ENCODE assay signal across 1 cellular context in genomic region chr13:101474419-101474957, GRCh38.
TF ChIP-seq lines count a peak whose summit lies in the region.

No MANE protein-coding gene starts in this region.

TF ChIP-seq in WTC11, 78 proteins besides CTCF, POLR2A, EP300 and RAD21 (continued from another document):
- TF ChIP-seq ZSCAN18 (CRISPR knock-in tag; IDR thresholded peaks at IDR 0.05) (no peak), RORB (CRISPR knock-in tag; IDR thresholded peaks at IDR 0.05) (no peak), ATF2 (CRISPR knock-in tag; IDR thresholded peaks at IDR 0.05; ENCODE audit: borderline replicate concordance, low read depth) (no peak), NR3C1 (CRISPR knock-in tag; conservative IDR thresholded peaks at IDR 0.05; ENCODE audit: low read depth) (no peak), STAT6 (CRISPR knock-in tag; conservative IDR thresholded peaks at IDR 0.05; ENCODE audit: low read depth) (no peak), CBFB (CRISPR knock-in tag; IDR thresholded peaks at IDR 0.05; ENCODE audit: low read depth) (no peak)
